In the genomic region with DNA sequence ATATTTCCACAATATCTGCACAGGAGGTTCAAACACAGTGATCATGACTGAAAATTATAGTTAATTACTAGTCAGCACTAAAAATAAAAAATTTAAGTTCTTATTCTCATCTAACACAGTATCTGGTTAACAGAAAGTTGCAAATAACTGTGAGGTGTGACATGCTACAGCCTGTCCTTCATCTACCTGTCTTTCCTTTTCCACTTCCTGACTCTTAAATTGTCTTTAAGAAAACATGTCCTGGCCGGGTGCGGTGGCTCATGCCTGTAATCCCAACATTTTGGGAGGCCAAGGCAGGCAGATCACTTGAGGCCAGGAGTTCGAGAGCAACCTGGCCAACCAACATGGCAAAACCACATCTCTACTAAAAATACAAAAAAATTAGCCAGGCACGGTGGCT, we compare ENCODE assay signal across 8 cellular contexts. TPM values are rescaled to one million over a fixed set of nuclear protein-coding genes. Genes with fewer than 3 reads are reported as not detected.
DNase-seq lines count a peak whose midpoint lies in the region; ATAC-seq and TF ChIP-seq lines count a peak whose summit lies in the region.
"Not testable (repeated sequence)": the region's sequence is repeated elsewhere in the genome, so short reads cannot be mapped to it uniquely, and the experiment has no call there.
"Had no signal": no experiment of that assay in that cellular context is flagged by ENCODE, and none has a peak within 500 bp of the region (broad histone marks: within the 10 kb centered on the region; RNA-seq: fewer than 3 reads in every experiment).

No MANE protein-coding gene starts in this region.

- H3K36me3 ChIP-seq in PC-9 (ENCODE audit: low read depth): not testable (repeated sequence)

- H3K27ac ChIP-seq in PC-9: peak overlapping the region; percentile 82; the same call in 1 of the 2 replicates
- H3K27ac ChIP-seq in epithelial cell of prostate: peak overlapping the region; percentile 89

- DNase-seq in Calu3; PC-9; WTC11 (ENCODE audit: low spot score); chondrocyte (ENCODE audit: low spot score); epithelial cell of prostate (ENCODE audit: low read depth, low spot score); left colon; osteocyte (ENCODE audit: extremely low spot score, unreplicated experiment): not testable (repeated sequence)

- H3K27ac Mint-ChIP-seq in Calu3 (ENCODE audit: unreplicated experiment): peak overlapping the region; percentile 100
- H3K27ac Mint-ChIP-seq in WTC11: peak overlapping the region; percentile 78; the same call in 1 of the 2 replicates
- peak overlapping the region; percentile 66 for H3K27ac Mint-ChIP-seq in chondrocyte (ENCODE audit: unreplicated experiment)
- H3K27ac Mint-ChIP-seq in osteocyte (ENCODE audit: unreplicated experiment): peak overlapping the region; percentile 18

- peaks cover 20% of the 10 kb centered on the region for H3K4me1 ChIP-seq in PC-9 (replicated peaks; ENCODE audit: insufficient read depth)

- H3K4me3 Mint-ChIP-seq in Calu3 (ENCODE audit: low read depth, unreplicated experiment); WTC11; chondrocyte (ENCODE audit: unreplicated experiment); osteocyte (ENCODE audit: unreplicated experiment): not testable (repeated sequence)

- not testable (repeated sequence) for H3K27me3 ChIP-seq in PC-9 (ENCODE audit: insufficient read depth, low read depth)

- not testable (repeated sequence) for H3K4me2 ChIP-seq in PC-9

- H2AFZ ChIP-seq in PC-9: not testable (repeated sequence)

- peaks cover 81% of the 10 kb centered on the region for H3K79me2 ChIP-seq in PC-9 (ENCODE audit: low read depth)

- ATAC-seq in WTC11: not testable (repeated sequence)
- ATAC-seq in left colon: peak; percentile 18

- POLR2A ChIA-PET in PC-9 (lab: Charles Lee; ENCODE audit: unreplicated experiment): interaction anchor here (0.6 kb wide), 1 partner anchor 270 kb away, joined by 8 read pairs; no protein-coding TSS in a partner anchor
- POLR2A ChIA-PET in WTC11 (lab: Charles Lee): not testable (repeated sequence)

- H3K4me1 Mint-ChIP-seq in Calu3 (ENCODE audit: low read depth, unreplicated experiment): peaks cover 78% of the 10 kb centered on the region
- H3K4me1 Mint-ChIP-seq in WTC11: peaks cover 46% of the 10 kb centered on the region
- H3K4me1 Mint-ChIP-seq in chondrocyte (ENCODE audit: low read depth): peaks cover 70% of the 10 kb centered on the region
- H3K4me1 Mint-ChIP-seq in osteocyte (ENCODE audit: unreplicated experiment): peaks cover 70% of the 10 kb centered on the region

- H3K9me3 Mint-ChIP-seq in Calu3 (ENCODE audit: low read depth, unreplicated experiment); WTC11; chondrocyte (ENCODE audit: low read depth); osteocyte (ENCODE audit: unreplicated experiment): not testable (repeated sequence)

- peaks cover 46% of the 10 kb centered on the region for H3K36me3 Mint-ChIP-seq in Calu3 (ENCODE audit: insufficient read depth, unreplicated experiment)
- not testable (repeated sequence) for H3K36me3 Mint-ChIP-seq in WTC11; chondrocyte (ENCODE audit: low read depth); osteocyte (ENCODE audit: unreplicated experiment)

- not testable (repeated sequence) for H3K27me3 Mint-ChIP-seq in Calu3 (ENCODE audit: unreplicated experiment); WTC11 (ENCODE audit: low read depth); chondrocyte (ENCODE audit: low read depth); osteocyte (ENCODE audit: unreplicated experiment)

- CTCF ChIA-PET in Calu3 (lab: Charles Lee): interaction anchor here (1.5 kb wide), 1 partner anchor 9 kb away, joined by 4 read pairs; no protein-coding TSS in a partner anchor
- CTCF ChIA-PET in PC-9 (lab: Charles Lee); WTC11 (lab: Charles Lee): not testable (repeated sequence)

- H3F3A ChIP-seq in PC-9 (ENCODE audit: insufficient read depth, low read depth): peaks cover 30% of the 10 kb centered on the region

- H3K4me3 ChIP-seq in PC-9: not testable (repeated sequence)

- not testable (repeated sequence) for BruUV-seq in Calu3 (replicated peaks; lab: Mats Ljungman, UMichigan); PC-9 (replicated peaks; lab: Mats Ljungman, UMichigan)

- not testable (repeated sequence) for TF ChIP-seq CTCF in Calu3 (IDR thresholded peaks at IDR 0.05; ENCODE audit: unreplicated experiment); PC-9 (conservative IDR thresholded peaks at IDR 0.05); WTC11 (IDR thresholded peaks at IDR 0.05); chondrocyte (IDR thresholded peaks at IDR 0.05); osteocyte (IDR thresholded peaks at IDR 0.05)

- not testable (repeated sequence) for H4K20me1 ChIP-seq in PC-9 (ENCODE audit: insufficient read depth)

- intact Hi-C loops in Calu3 (cut with micrococcal nuclease; ENCODE audit: unreplicated experiment); left colon (cut with DNase I, micrococcal nuclease): not testable (repeated sequence)
- intact Hi-C loops in PC-9 (cut with micrococcal nuclease; ENCODE audit: unreplicated experiment): loop anchor here (5.0 kb wide), 1 partner anchor 90 kb away; no protein-coding TSS in a partner anchor

- not testable (repeated sequence) for H3K9me2 ChIP-seq in PC-9 (ENCODE audit: insufficient read depth)

- not testable (repeated sequence) for H3K9me3 ChIP-seq in PC-9 (ENCODE audit: insufficient read depth, low read depth)

RNA-seq across cellular contexts. Expression of a gene that starts 57.9 kb away (rescaled TPM):
- total RNA-seq in Calu3 (2022) (57.6 and 62.4 TPM in 2 replicates), PC-9 (2021) (57.4 and 61.9 TPM in 2 replicates), WTC11 (2021) (44.9 to 51.8 TPM (median 47.0 TPM) in 3 replicates), chondrocyte (25.2 to 26.5 TPM (median 26.0 TPM) in 3 replicates), left colon (10 to 100 TPM; 45.5 to 52.9 TPM), osteocyte (37.2 and 38.5 TPM in 2 replicates)
- total RNA-seq: B cell had no signal

Comparison
In these comparisons a context has a peak if more than half of its experiments do, and no peak if none do; other contexts are left out.
1. H3K27ac Mint-ChIP-seq: peak in every context shown above with its lines; median percentile 100 in Calu3; 78 in WTC11; 66 in chondrocyte; 18 in osteocyte.